Comparison of ENCODE assay signal across 9 cellular contexts in genomic region chr17:17146791-17147406, GRCh38. TPM values are rescaled to one million over a fixed set of nuclear protein-coding genes. Genes with fewer than 3 reads are reported as not detected.
DNase-seq lines count a peak whose midpoint lies in the region; ATAC-seq lines count a peak whose summit lies in the region.
"Had no signal": no experiment of that assay in that cellular context is flagged by ENCODE, and none has a peak within 500 bp of the region (broad histone marks: within the 10 kb centered on the region; RNA-seq: fewer than 3 reads in every experiment).

No MANE protein-coding gene starts in this region.

- CTCF ChIA-PET in activated CD8-positive, alpha-beta T cell treated with anti-CD3 and anti-CD28 coated beads, Interleukin-2, amount 10 ng/mL, durations not matched to agents 7 days and 5 days (lab: Charles Lee), result interaction anchor here (0.5 to 2.1 kb wide), 7 partner anchors 9 to 159 kb away, joined by 3 to 5 read pairs (median 3); no protein-coding TSS in a partner anchor

- peaks cover 32% of the 10 kb centered on the region for H3K36me3 Mint-ChIP-seq in CD4-positive, CD25-positive, alpha-beta regulatory T cell
- peaks cover 39% of the 10 kb centered on the region for H3K36me3 Mint-ChIP-seq in activated CD8-positive, alpha-beta T cell treated with anti-CD3 and anti-CD28 coated beads, Interleukin-2, amount 10 ng/mL, durations not matched to agents 7 days and 5 days (ENCODE audit: low read depth)

- H3K27ac ChIP-seq in CD4-positive, CD25-positive, alpha-beta regulatory T cell (ENCODE audit: insufficient read depth, low read length, poor library complexity, severe bottlenecking), result no peak overlapping the region

- H3K27me3 ChIP-seq in CD4-positive, CD25-positive, alpha-beta regulatory T cell (ENCODE audit: control insufficient read depth, insufficient read depth, low read length), result no peaks in the 10 kb centered on the region

- peaks cover 66% of the 10 kb centered on the region for H3K36me3 ChIP-seq in CD4-positive, CD25-positive, alpha-beta regulatory T cell (ENCODE audit: control insufficient read depth, insufficient read depth, low read length)

- no peak overlapping the region for H3K4me3 ChIP-seq in CD4-positive, CD25-positive, alpha-beta regulatory T cell (ENCODE audit: low read depth, low read length)

- peaks cover 0 to 10% (median 7%) of the 10 kb centered on the region in 4 donors for H3K4me1 Mint-ChIP-seq in CD4-positive, CD25-positive, alpha-beta regulatory T cell
- H3K4me1 Mint-ChIP-seq in activated CD8-positive, alpha-beta T cell treated with anti-CD3 and anti-CD28 coated beads, Interleukin-2, amount 10 ng/mL, durations not matched to agents 7 days and 5 days (ENCODE audit: low read depth), result peaks cover 12% of the 10 kb centered on the region

- no peaks in the 10 kb centered on the region for H3K9me3 Mint-ChIP-seq in CD4-positive, CD25-positive, alpha-beta regulatory T cell
- no peaks in the 10 kb centered on the region for H3K9me3 Mint-ChIP-seq in activated CD8-positive, alpha-beta T cell treated with anti-CD3 and anti-CD28 coated beads, Interleukin-2, amount 10 ng/mL, durations not matched to agents 7 days and 5 days (ENCODE audit: insufficient read depth)
- H3K9me3 Mint-ChIP-seq: T-helper 1 cell treated with Interleukin-12 subunit alpha and Interleukin-12 subunit beta and Interleukin-4 antibody, amounts not matched to agents 30 μg/mL and 1 μg/mL, for 36 hours had no signal

- peak overlapping the region in 1 of 3 donors; percentile 85 for H3K27ac Mint-ChIP-seq in CD4-positive, CD25-positive, alpha-beta regulatory T cell
- H3K27ac Mint-ChIP-seq in activated CD8-positive, alpha-beta T cell treated with anti-CD3 and anti-CD28 coated beads, Interleukin-2, amount 10 ng/mL, durations not matched to agents 7 days and 5 days, result no peak overlapping the region
- H3K27ac Mint-ChIP-seq: T-helper 1 cell treated with Interleukin-12 subunit alpha and Interleukin-12 subunit beta and Interleukin-4 antibody, amounts not matched to agents 30 μg/mL and 1 μg/mL, for 36 hours had no signal

- no peaks in the 10 kb centered on the region for H3K4me1 ChIP-seq in CD4-positive, CD25-positive, alpha-beta regulatory T cell (ENCODE audit: control insufficient read depth, insufficient read depth, low read length, poor library complexity, severe bottlenecking)

- H3K4me3 Mint-ChIP-seq in CD4-positive, CD25-positive, alpha-beta regulatory T cell, result no peak overlapping the region
- no peak overlapping the region for H3K4me3 Mint-ChIP-seq in activated CD8-positive, alpha-beta T cell treated with anti-CD3 and anti-CD28 coated beads, Interleukin-2, amount 10 ng/mL, durations not matched to agents 7 days and 5 days
- H3K4me3 Mint-ChIP-seq: T-helper 1 cell treated with Interleukin-12 subunit alpha and Interleukin-12 subunit beta and Interleukin-4 antibody, amounts not matched to agents 30 μg/mL and 1 μg/mL, for 36 hours had no signal

- no peaks in the 10 kb centered on the region for H3K9me3 ChIP-seq in CD4-positive, CD25-positive, alpha-beta regulatory T cell (ENCODE audit: control insufficient read depth in 2 of 2, low read length in 2 of 2)

- POLR2A ChIA-PET in activated CD8-positive, alpha-beta T cell treated with anti-CD3 and anti-CD28 coated beads, Interleukin-2, amount 10 ng/mL, durations not matched to agents 7 days and 5 days (lab: Charles Lee), result no interaction called here

- no peak for ATAC-seq in CD4-positive, CD25-positive, alpha-beta regulatory T cell (ENCODE audit: low read depth in 2 of 2)
- ATAC-seq in activated CD8-positive, alpha-beta T cell treated with anti-CD3 and anti-CD28 coated beads, Interleukin-2, amount 10 ng/mL, durations not matched to agents 7 days and 5 days, result peak; percentile 65
- no peak for ATAC-seq in GM21528 (IDR thresholded peaks at IDR 0.05; ENCODE audit: low FRiP score, unreplicated experiment)
- no peak for ATAC-seq in GM18519 (IDR thresholded peaks at IDR 0.05; ENCODE audit: low FRiP score, unreplicated experiment)

- no peaks in the 10 kb centered on the region for H3K27me3 Mint-ChIP-seq in CD4-positive, CD25-positive, alpha-beta regulatory T cell
- no peaks in the 10 kb centered on the region for H3K27me3 Mint-ChIP-seq in activated CD8-positive, alpha-beta T cell treated with anti-CD3 and anti-CD28 coated beads, Interleukin-2, amount 10 ng/mL, durations not matched to agents 7 days and 5 days (ENCODE audit: low read depth)

- peak in 2 of 3 donors; percentile 39 to 65 for DNase-seq in CD4-positive, CD25-positive, alpha-beta regulatory T cell
- DNase-seq in HT-29 (ENCODE audit: low spot score) (peak; percentile 40), left kidney (ENCODE audit: low read depth, low spot score) (peak; percentile 15), CD1c-positive myeloid dendritic cell (ENCODE audit: extremely low spot score) (no peak), hippocampal formation (lab: John Stamatoyannopoulos, UW) (no peak)
- DNase-seq in activated CD8-positive, alpha-beta T cell treated with anti-CD3 and anti-CD28 coated beads, Interleukin-2, amount 10 ng/mL, durations not matched to agents 7 days and 5 days, result peak; percentile 54

RNA-seq across cellular contexts. Expression of gene PLD6, which starts 59.2 kb away (rescaled TPM):
- 9.4 TPM for total RNA-seq in CD4-positive, CD25-positive, alpha-beta regulatory T cell
- 10 to 100 TPM in 3 of 4 donors, 1 to 10 TPM in 1; 8.9 to 19.3 (median 16.0) TPM for polyA plus RNA-seq in CD4-positive, CD25-positive, alpha-beta regulatory T cell
- 3.5 and 3.9 TPM in 2 replicates for total RNA-seq in HT-29 (2014; rRNA removed; shearing (Covaris generic))
- total RNA-seq in activated CD8-positive, alpha-beta T cell treated with anti-CD3 and anti-CD28 coated beads, Interleukin-2, amount 10 ng/mL, durations not matched to agents 7 days and 5 days, result 1 to 10 TPM; 3.8 to 4.2 TPM

Comparison
In these comparisons a context has a peak if more than half of its experiments do, and no peak if none do; other contexts are left out.
1. DNase-seq: peak in CD4-positive, CD25-positive, alpha-beta regulatory T cell (2 of 3), HT-29 (single experiment), activated CD8-positive, alpha-beta T cell treated with anti-CD3 and anti-CD28 coated beads, Interleukin-2, amount 10 ng/mL, durations not matched to agents 7 days and 5 days (single experiment) and left kidney (single experiment); none in CD1c-positive myeloid dendritic cell (single experiment) and hippocampal formation (0 of 2).